Comparison of ENCODE assay signal across 28 cellular contexts in the genomic region with DNA sequence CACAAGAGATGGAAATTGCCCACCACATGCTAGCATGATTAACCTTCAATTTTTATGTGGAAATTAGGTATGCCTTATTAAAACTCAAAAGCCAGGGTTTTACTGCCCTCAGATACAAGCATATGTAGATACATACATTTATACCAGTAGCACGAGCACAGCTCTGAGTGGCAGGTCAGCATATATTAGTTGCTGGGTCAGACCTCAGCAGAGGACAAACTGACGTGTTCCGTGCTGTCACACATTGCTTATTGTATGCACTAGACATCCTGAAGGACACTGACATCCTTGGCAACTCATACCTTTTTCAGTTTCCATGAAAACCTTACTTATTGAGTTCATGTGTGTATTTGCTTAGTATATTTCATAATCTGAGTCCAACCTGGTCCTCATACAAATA.
"Had no signal": no experiment of that assay in that cellular context is flagged by ENCODE, and none has a peak within 500 bp of the region (broad histone marks: within the 10 kb centered on the region; RNA-seq: fewer than 3 reads in every experiment).

No MANE protein-coding gene starts in this region.

- H3K27me3 ChIP-seq: neutrophil, pancreas, right lobe of liver, sigmoid colon, stomach, tibial artery, transverse colon, upper lobe of left lung, vagina had no signal

- FAIRE-seq: pancreas, small intestine, urothelium cell line had no signal

- H3K4me1 ChIP-seq: pancreas, psoas muscle, right lobe of liver, sigmoid colon, stomach, transverse colon, upper lobe of left lung, vagina had no signal

- H3K4me3 ChIP-seq: pancreas, psoas muscle, right lobe of liver, sigmoid colon, stomach, thoracic aorta, tibial artery, transverse colon, upper lobe of left lung, vagina had no signal

- H3K9me3 ChIP-seq: neutrophil, pancreas, psoas muscle, right lobe of liver, sigmoid colon, stomach, thoracic aorta, tibial artery, transverse colon, upper lobe of left lung, vagina had no signal

- ATAC-seq: naive thymus-derived CD4-positive, alpha-beta T cell; natural killer cell; pancreas; psoas muscle; right cardiac atrium; right lobe of liver; stimulated activated effector memory CD8-positive, alpha-beta T cell treated with anti-CD3 and anti-CD28 coated beads, Interleukin-12 subunit alpha, Interleukin-12 subunit beta, amount 100 ng/mL, for 72 hours; stimulated activated naive B cell treated with anti-CD40 and anti-IgM and Interleukin-4, amounts not matched to agents 10 μg/mL and 1 μg/mL and 100 μg/mL, for 72 hours had no signal

- H3K4me3 Mint-ChIP-seq: naive thymus-derived CD4-positive, alpha-beta T cell; natural killer cell; nephron progenitor cell; neural crest cell; stimulated activated effector memory CD8-positive, alpha-beta T cell treated with anti-CD3 and anti-CD28 coated beads, Interleukin-12 subunit alpha, Interleukin-12 subunit beta, amount 100 ng/mL, for 72 hours; stimulated activated naive B cell treated with anti-CD40 and anti-IgM and Interleukin-4, amounts not matched to agents 10 μg/mL and 1 μg/mL and 100 μg/mL, for 72 hours; stimulated activated naive CD8-positive, alpha-beta T cell treated with anti-CD3 and anti-CD28 coated beads, Interleukin-15, Interleukin-2, amounts not matched to agents 100 ng/mL and 50 ng/mL, for 24 hours had no signal

- H3K27ac ChIP-seq: neutrophil, pancreas, psoas muscle, right lobe of liver, sigmoid colon, stomach, thoracic aorta, tibial artery, transverse colon, upper lobe of left lung, vagina had no signal

- DNase-seq: naive thymus-derived CD4-positive, alpha-beta T cell; natural killer cell; nephron progenitor cell; nucleus accumbens; pancreas; psoas muscle; right cardiac atrium; right lobe of liver; sigmoid colon; small intestine; stimulated activated CD4-positive, alpha-beta T cell treated with anti-CD3 and anti-CD28 coated beads, Interleukin-15, amount 100 ng/mL, for 24 hours; stimulated activated CD4-positive, alpha-beta T cell treated with anti-CD3 and anti-CD28 coated beads, Interleukin-2, amount 100 ng/mL, for 24 hours; stimulated activated CD4-positive, alpha-beta T cell treated with anti-CD3 and anti-CD28 coated beads, Interleukin-2, amount 100 ng/mL, for 48 hours; stimulated activated CD4-positive, alpha-beta T cell treated with anti-CD3 and anti-CD28 coated beads, Interleukin-4, amount 100 ng/mL, for 24 hours; stimulated activated naive B cell treated with anti-CD40 and anti-IgM and Interleukin-4, amounts not matched to agents 10 μg/mL and 1 μg/mL and 100 μg/mL, for 72 hours; stimulated activated naive CD4-positive, alpha-beta T cell treated with Interleukin-2 at 50 U/mL for 16 hours; stomach; tibial artery; transverse colon; upper lobe of left lung had no signal

- H3K36me3 ChIP-seq: neutrophil, pancreas, right lobe of liver, sigmoid colon, stomach, thoracic aorta, tibial artery, transverse colon, upper lobe of left lung, vagina had no signal

- H3K36me3 Mint-ChIP-seq: naive thymus-derived CD4-positive, alpha-beta T cell; natural killer cell; stimulated activated effector memory CD8-positive, alpha-beta T cell treated with anti-CD3 and anti-CD28 coated beads, Interleukin-12 subunit alpha, Interleukin-12 subunit beta, amount 100 ng/mL, for 72 hours; stimulated activated naive B cell treated with anti-CD40 and anti-IgM and Interleukin-4, amounts not matched to agents 10 μg/mL and 1 μg/mL and 100 μg/mL, for 72 hours had no signal

- H3K27ac Mint-ChIP-seq: naive thymus-derived CD4-positive, alpha-beta T cell; natural killer cell; nephron progenitor cell; progenitor cell of endocrine pancreas; stimulated activated effector memory CD8-positive, alpha-beta T cell treated with anti-CD3 and anti-CD28 coated beads, Interleukin-12 subunit alpha, Interleukin-12 subunit beta, amount 100 ng/mL, for 72 hours; stimulated activated naive B cell treated with anti-CD40 and anti-IgM and Interleukin-4, amounts not matched to agents 10 μg/mL and 1 μg/mL and 100 μg/mL, for 72 hours; stimulated activated naive CD8-positive, alpha-beta T cell treated with anti-CD3 and anti-CD28 coated beads, Interleukin-15, Interleukin-2, amounts not matched to agents 100 ng/mL and 50 ng/mL, for 24 hours had no signal

- H3K9me3 Mint-ChIP-seq: natural killer cell; neural crest cell; stimulated activated naive B cell treated with anti-CD40 and anti-IgM and Interleukin-4, amounts not matched to agents 10 μg/mL and 1 μg/mL and 100 μg/mL, for 72 hours had no signal

- H3K4me1 Mint-ChIP-seq: naive thymus-derived CD4-positive, alpha-beta T cell; stimulated activated effector memory CD8-positive, alpha-beta T cell treated with anti-CD3 and anti-CD28 coated beads, Interleukin-12 subunit alpha, Interleukin-12 subunit beta, amount 100 ng/mL, for 72 hours; stimulated activated naive B cell treated with anti-CD40 and anti-IgM and Interleukin-4, amounts not matched to agents 10 μg/mL and 1 μg/mL and 100 μg/mL, for 72 hours had no signal

- H3K27me3 Mint-ChIP-seq: naive thymus-derived CD4-positive, alpha-beta T cell; stimulated activated naive B cell treated with anti-CD40 and anti-IgM and Interleukin-4, amounts not matched to agents 10 μg/mL and 1 μg/mL and 100 μg/mL, for 72 hours; stimulated activated naive CD8-positive, alpha-beta T cell treated with anti-CD3 and anti-CD28 coated beads, Interleukin-15, Interleukin-2, amounts not matched to agents 100 ng/mL and 50 ng/mL, for 24 hours had no signal
